12 cellular contexts compared by ENCODE assay signal in the genomic region with DNA sequence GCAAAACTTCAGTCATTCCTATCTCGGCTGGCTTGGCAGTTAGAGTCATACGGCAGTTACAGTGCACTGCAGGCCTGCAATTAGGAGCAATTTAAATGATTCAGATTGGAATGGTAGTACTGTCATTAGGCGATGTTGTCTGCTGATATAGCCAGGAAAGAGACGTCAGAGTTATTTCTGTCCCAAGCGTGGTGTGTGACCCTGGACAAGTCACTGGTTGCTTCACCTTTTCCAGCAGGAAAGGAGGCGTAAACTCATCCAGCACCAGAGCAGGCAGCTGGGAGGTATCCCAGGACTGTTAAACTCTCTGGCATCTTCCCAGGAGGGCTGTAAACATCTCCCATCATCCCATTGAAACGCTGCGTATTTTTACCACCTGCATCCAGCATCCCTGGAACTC. TPM values are rescaled to one million over a fixed set of nuclear protein-coding genes. Genes with fewer than 3 reads are reported as not detected.
DNase-seq lines count a peak whose midpoint lies in the region; ATAC-seq and TF ChIP-seq lines count a peak whose summit lies in the region.
"Had no signal": no experiment of that assay in that cellular context is flagged by ENCODE, and none has a peak within 500 bp of the region (broad histone marks: within the 10 kb centered on the region; RNA-seq: fewer than 3 reads in every experiment).

No MANE protein-coding gene starts in this region.

- WGBS in neuronal stem cell (ENCODE audit: extremely low coverage in 2 of 2, insufficient read length in 2 of 2, insufficient replicate concordance in 1 of 2), 2 donors = no CpG with 5 or more reads among the region's 8 CpGs
- 65 to 73% (median 68%) methylated on average over 8 of the region's 8 CpGs for WGBS in psoas muscle, 3 donors

- H3K4me1 ChIP-seq in GM23338 (ENCODE audit: insufficient read depth) = peaks cover 29% of the 10 kb centered on the region
- peaks cover 8% of the 10 kb centered on the region for H3K4me1 ChIP-seq in Panc1 (ENCODE audit: control insufficient read depth, insufficient read depth, low read length)
- no peaks in the 10 kb centered on the region for H3K4me1 ChIP-seq in fibroblast of lung (ENCODE audit: control insufficient read depth, extremely low read depth, insufficient read depth, low read length)
- H3K4me1 ChIP-seq in neuronal stem cell (ENCODE audit: control insufficient read depth in 2 of 2, insufficient read depth in 1 of 2, low read depth in 1 of 2, low read length in 2 of 2) = peaks cover 0 to 10% of the 10 kb centered on the region in 2 donors
- peaks cover 0 to 15% of the 10 kb centered on the region in 2 donors for H3K4me1 ChIP-seq in right atrium auricular region
- H3K4me1 ChIP-seq in psoas muscle = no peaks in the 10 kb centered on the region

- H3K4me2 ChIP-seq in GM23338 (peak overlapping the region; percentile 84), fibroblast of lung (ENCODE audit: extremely low read depth, insufficient read depth, low read length) (no peak overlapping the region), neuronal stem cell (ENCODE audit: insufficient read depth, low read length, poor library complexity, severe bottlenecking) (no peak overlapping the region)

- H3K4me3 Mint-ChIP-seq in GM23338 = peak overlapping the region; percentile 70

- H3K4me1 Mint-ChIP-seq in GM23338 = peaks cover 66% of the 10 kb centered on the region

- H4K91ac ChIP-seq in neuronal stem cell (ENCODE audit: low read depth, low read length, poor library complexity) = no peak overlapping the region

- no peak overlapping the region for H3K4ac ChIP-seq in neuronal stem cell (ENCODE audit: low read length)

- H3K27me3 Mint-ChIP-seq in GM23338 (ENCODE audit: insufficient read depth, low read depth, poor library complexity) = peaks cover 8% of the 10 kb centered on the region

- CTCF ChIA-PET in Panc1 (lab: Charles Lee) = no interaction called here

- H4K8ac ChIP-seq in neuronal stem cell (ENCODE audit: low read depth, low read length) = no peak overlapping the region

- in situ Hi-C loops in Panc1 (cut with HindIII; ENCODE audit: low pct_unique_long_range_greater_than_20kb, low sequenced_read_pairs) = no loop called here

- H3F3A ChIP-seq in GM23338 (replicated peaks; ENCODE audit: low read depth) = no peaks in the 10 kb centered on the region

- H2AK5ac ChIP-seq in neuronal stem cell (ENCODE audit: low read depth, low read length) = no peak overlapping the region

- intact Hi-C loops in Panc1 (cut with micrococcal nuclease; ENCODE audit: unreplicated experiment) (no loop called here), psoas muscle (cut with DNase I) (no loop called here)

- H3K27ac ChIP-seq in GM23338 (ENCODE audit: low read depth) (peak overlapping the region; percentile 82), Panc1 (ENCODE audit: low read length) (no peak overlapping the region), fibroblast of lung (ENCODE audit: insufficient read depth, low read length) (no peak overlapping the region), neuronal stem cell (replicated peaks; ENCODE audit: low read length) (no peak overlapping the region), right atrium auricular region (no peak overlapping the region), psoas muscle (no peak overlapping the region)

- TF ChIP-seq CTCF in GM23338 (conservative IDR thresholded peaks at IDR 0.05; ENCODE audit: low read depth in 2 of 2) (no peak), Panc1 (IDR thresholded peaks at IDR 0.05) (no peak), fibroblast of lung (conservative IDR thresholded peaks at IDR 0.05 in 1 of 2, IDR thresholded peaks at IDR 0.05 in 1 of 2; ENCODE audit: low read depth in 1 of 2, low read length in 2 of 2) (no peak), right atrium auricular region (IDR thresholded peaks at IDR 0.05) (no peak), psoas muscle (IDR thresholded peaks at IDR 0.05) (no peak)

- POLR2A ChIA-PET in Panc1 (lab: Charles Lee) = no interaction called here

- H2BK12ac ChIP-seq in neuronal stem cell (ENCODE audit: low read length) = no peak overlapping the region

- H3K4me3 ChIP-seq in GM23338 (peak overlapping the region; percentile 60), Panc1 (ENCODE audit: low read depth in 2 of 2, low read length in 2 of 2) (peak overlapping the region in 1 of 2 experiments; percentile 54; a peak in 2 of 4 replicates), fibroblast of lung (replicated peaks in 1 of 4; ENCODE audit: control extremely low read depth in 1 of 4, insufficient read depth in 1 of 4, low read depth in 3 of 4, low read length in 4 of 4) (no peak overlapping the region), neuronal stem cell (ENCODE audit: low read length in 2 of 2) (no peak overlapping the region), right atrium auricular region (no peak overlapping the region), psoas muscle (no peak overlapping the region)
- H3K4me3 ChIP-seq: GM12878 had no signal

- ATAC-seq in GM23338 (peak; percentile 16), Panc1 (peak; percentile 56; the same call in 1 of the 2 replicates), HG03439 (IDR thresholded peaks at IDR 0.05; ENCODE audit: unreplicated experiment) (no peak), psoas muscle (no peak)

- H4K20me1 ChIP-seq in GM23338 (replicated peaks; ENCODE audit: insufficient read depth) (no peaks in the 10 kb centered on the region), fibroblast of lung (ENCODE audit: control insufficient read depth, extremely low read depth, insufficient read depth, low read length) (no peaks in the 10 kb centered on the region)

- H3K79me2 ChIP-seq in GM23338 (replicated peaks; ENCODE audit: insufficient read depth) = no peaks in the 10 kb centered on the region
- H3K79me2 ChIP-seq in fibroblast of lung (ENCODE audit: control insufficient read depth, insufficient read depth, low read length) = no peaks in the 10 kb centered on the region

- no peaks in the 10 kb centered on the region; the same call in 2 of the 3 replicates for H3K9me3 Mint-ChIP-seq in GM23338
- H3K9me3 Mint-ChIP-seq: stimulated activated naive CD8-positive, alpha-beta T cell treated with anti-CD3 and anti-CD28 coated beads, Interleukin-15, amount 100 ng/mL, for 72 hours had no signal

- no peak overlapping the region for H2BK120ac ChIP-seq in neuronal stem cell (ENCODE audit: low read depth, low read length)

- H3K36me3 ChIP-seq in GM23338 (ENCODE audit: insufficient read depth) (no peaks in the 10 kb centered on the region), Panc1 (ENCODE audit: control insufficient read depth, insufficient read depth, low read length) (no peaks in the 10 kb centered on the region), fibroblast of lung (ENCODE audit: control insufficient read depth, insufficient read depth, low read length) (no peaks in the 10 kb centered on the region), neuronal stem cell (replicated peaks in 1 of 2; ENCODE audit: control insufficient read depth in 2 of 2, insufficient read depth in 2 of 2, low read length in 2 of 2) (no peaks in the 10 kb centered on the region), right atrium auricular region (no peaks in the 10 kb centered on the region), psoas muscle (ENCODE audit: insufficient read depth in 1 of 2, low read depth in 1 of 2) (no peaks in the 10 kb centered on the region)

- no peaks in the 10 kb centered on the region for H3K36me3 Mint-ChIP-seq in GM23338 (ENCODE audit: low read depth)

- H3K9me3 ChIP-seq in Panc1 (ENCODE audit: control insufficient read depth, insufficient read depth, low read depth, low read length) (no peaks in the 10 kb centered on the region), fibroblast of lung (ENCODE audit: control insufficient read depth, insufficient read depth, low read depth, low read length) (no peaks in the 10 kb centered on the region), neuronal stem cell (replicated peaks in 1 of 2; ENCODE audit: control insufficient read depth in 2 of 2, insufficient read depth in 1 of 2, low read depth in 1 of 2, low read length in 2 of 2) (no peaks in the 10 kb centered on the region), right atrium auricular region (no peaks in the 10 kb centered on the region), psoas muscle (no peaks in the 10 kb centered on the region)

- peak overlapping the region; percentile 94 for H3K27ac Mint-ChIP-seq in GM23338
- H3K27ac Mint-ChIP-seq: stimulated activated naive CD8-positive, alpha-beta T cell treated with anti-CD3 and anti-CD28 coated beads, Interleukin-15, amount 100 ng/mL, for 72 hours had no signal

- H3K18ac ChIP-seq in neuronal stem cell (ENCODE audit: low read length) = no peak overlapping the region

- H2BK15ac ChIP-seq in neuronal stem cell (ENCODE audit: low read length) = no peak overlapping the region

- H3K9ac ChIP-seq in fibroblast of lung (ENCODE audit: insufficient read depth, low read length) = no peak overlapping the region
- no peak overlapping the region for H3K9ac ChIP-seq in neuronal stem cell (ENCODE audit: low read depth, low read length, poor library complexity)

- no peaks in the 10 kb centered on the region for H3K27me3 ChIP-seq in GM23338 (ENCODE audit: insufficient read depth)
- H3K27me3 ChIP-seq in Panc1 (ENCODE audit: control insufficient read depth, insufficient read depth, low read length) = no peaks in the 10 kb centered on the region
- H3K27me3 ChIP-seq in fibroblast of lung (ENCODE audit: control insufficient read depth, insufficient read depth, low read length) = no peaks in the 10 kb centered on the region
- H3K27me3 ChIP-seq in neuronal stem cell (ENCODE audit: control insufficient read depth in 3 of 3, insufficient read depth in 3 of 3, low read depth in 1 of 3, low read length in 3 of 3) = no peaks in the 10 kb centered on the region
- H3K27me3 ChIP-seq in right atrium auricular region = no peaks in the 10 kb centered on the region
- H3K27me3 ChIP-seq in psoas muscle (ENCODE audit: insufficient read depth in 3 of 3, low read length in 2 of 3) = no peaks in the 10 kb centered on the region

- H3K23ac ChIP-seq in neuronal stem cell (ENCODE audit: low read depth, low read length, poor library complexity) = no peak overlapping the region

- H2BK5ac ChIP-seq in neuronal stem cell (ENCODE audit: low read length) = no peak overlapping the region

- DNase-seq in GM23338 (ENCODE audit: low spot score) (peak; percentile 48), Panc1 (ENCODE audit: low read depth, low spot score) (no peak), fibroblast of lung (ENCODE audit: low read depth in 2 of 2) (peak; percentile 14 to 50), neuronal stem cell (ENCODE audit: low spot score) (no peak), right atrium auricular region (ENCODE audit: low spot score) (no peak), middle frontal gyrus (ENCODE audit: extremely low spot score, low spot score) (no peak), psoas muscle (no peak)
- DNase-seq: activated gamma-delta T cell; stimulated activated CD4-positive, alpha-beta T cell treated with anti-CD3 and anti-CD28 coated beads, Interleukin-15, amount 100 ng/mL, for 24 hours; stimulated activated naive CD8-positive, alpha-beta T cell treated with anti-CD3 and anti-CD28 coated beads, Interleukin-15, amount 100 ng/mL, for 72 hours had no signal

- peaks cover 10% of the 10 kb centered on the region; the same call in 1 of the 2 replicates for H3K9me2 ChIP-seq in GM23338 (ENCODE audit: insufficient read depth)

- H3K14ac ChIP-seq in neuronal stem cell (ENCODE audit: low read length) = no peak overlapping the region

- no peaks in the 10 kb centered on the region for H3K79me1 ChIP-seq in neuronal stem cell (ENCODE audit: low read depth, low read length)

- no TSS peak for BruUV-seq in Panc1 (replicated peaks; lab: Mats Ljungman, UMichigan)

- H2AFZ ChIP-seq in GM23338 (no peak overlapping the region), fibroblast of lung (ENCODE audit: low read length) (no peak overlapping the region), neuronal stem cell (ENCODE audit: low read length) (peak overlapping the region; percentile 68)

RNA-seq across cellular contexts. Expression of gene LNX1, which starts 0.8 kb away (rescaled TPM):
- total RNA-seq in GM23338 (2014; rRNA removed; shearing (Covaris generic)) = 5.4 and 7.3 TPM in 2 replicates
- 5.0 and 6.4 TPM in 2 replicates for polyA plus RNA-seq in GM23338 (2016; fragmentation: Nextera tagmentation; extraction: Ambion mirVana)
- 0.18 TPM for total RNA-seq in Panc1 (2021; ENCODE audit: unreplicated experiment)
- 0.45 TPM for polyA plus RNA-seq in Panc1 (2012; ENCODE audit: insufficient read length)
- total RNA-seq in fibroblast of lung = 0.51 and 1.3 TPM in 2 replicates
- 0.48 and 0.61 TPM in 2 replicates for polyA plus RNA-seq in fibroblast of lung
- 0.65 and 0.88 TPM in 2 replicates for polyA plus RNA-seq in fibroblast of lung (2012)
- not detected in 2 replicates for polyA minus RNA-seq in fibroblast of lung (ENCODE audit: low replicate concordance)
- 0.14 TPM for polyA plus RNA-seq in neuronal stem cell (2013, experiment 1 of 2)
- polyA plus RNA-seq in neuronal stem cell (2013, experiment 2 of 2) = 0.17 TPM
- total RNA-seq in right atrium auricular region = 1 to 10 TPM; 4.5 to 8.9 TPM
- 10 to 100 TPM in 1 of 4 donors, 1 to 10 TPM in 3; 2.1 to 13.9 (median 3.9) TPM for total RNA-seq in psoas muscle
- polyA plus RNA-seq in psoas muscle = 1 to 10 TPM; 2.8 to 4.9 (median 4.3) TPM

Comparison
In these comparisons a context has a peak if more than half of its experiments do, and no peak if none do; other contexts are left out.
1. ATAC-seq: peak in GM23338 (single experiment) and Panc1 (single experiment); none in HG03439 (single experiment) and psoas muscle (0 of 4).
2. DNase-seq: peak in GM23338 (single experiment) and fibroblast of lung (2 of 2); none in Panc1 (single experiment), neuronal stem cell (single experiment), right atrium auricular region (single experiment), middle frontal gyrus (single experiment) and psoas muscle (0 of 2).